ENCODE assay signal across 20 cellular contexts in the genomic region with DNA sequence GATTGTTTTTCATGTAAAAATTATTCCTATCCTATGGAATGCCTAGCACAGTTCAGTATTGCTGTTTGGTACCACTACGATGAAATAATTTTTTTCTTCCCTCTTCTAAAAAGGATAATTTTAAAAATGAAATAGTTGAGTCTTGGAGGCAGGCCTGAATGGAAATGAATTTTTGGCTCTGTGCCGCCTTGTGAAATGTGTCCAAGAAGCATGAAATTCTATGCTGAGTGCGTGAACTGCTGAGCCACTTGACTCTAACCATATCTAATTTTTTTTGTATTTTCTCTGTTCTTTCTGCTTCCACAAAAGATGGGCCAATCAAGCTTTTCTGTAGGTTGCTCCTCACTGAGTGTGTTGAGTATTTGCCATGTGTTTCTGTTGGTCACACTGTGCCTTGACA.
"Had no signal": no experiment of that assay in that cellular context is flagged by ENCODE, and none has a peak within 500 bp of the region (broad histone marks: within the 10 kb centered on the region; RNA-seq: fewer than 3 reads in every experiment).

No MANE protein-coding gene starts in this region.

- H3K27me3 Mint-ChIP-seq: naive B cell had no signal

- H3K36me3 ChIP-seq: uterus had no signal

- DNase-seq: dermis blood vessel endothelial cell; effector CD4-positive, alpha-beta T cell; endodermal cell; erythroblast; foreskin melanocyte; head of caudate nucleus; hippocampal formation; left colon; left ventricle myocardium superior; mesendoderm; naive B cell; stimulated activated CD4-positive, alpha-beta T cell treated with anti-CD3 and anti-CD28 coated beads, Interleukin-2, amount 100 ng/mL, for 48 hours; stimulated activated naive CD4-positive, alpha-beta T cell treated with Interleukin-2 at 50 U/mL for 16 hours; tibial artery; upper lobe of left lung had no signal

- H3K36me3 Mint-ChIP-seq: naive B cell had no signal

- H3K9me3 ChIP-seq: right atrium auricular region, suprapubic skin, tibial artery, upper lobe of left lung, uterus had no signal

- H3K27me3 ChIP-seq: right atrium auricular region, suprapubic skin, tibial artery, upper lobe of left lung, uterus had no signal

- H3K4me2 ChIP-seq: smooth muscle cell had no signal

- H3K4me3 Mint-ChIP-seq: endodermal cell, naive B cell had no signal

- H3K4me1 Mint-ChIP-seq: naive B cell had no signal

- H3K27ac ChIP-seq: right atrium auricular region, suprapubic skin, tibial artery, upper lobe of left lung, uterus had no signal

- H3K27ac Mint-ChIP-seq: endodermal cell had no signal

- H3K9me3 Mint-ChIP-seq: endodermal cell, naive B cell had no signal

- H3K4me1 ChIP-seq: right atrium auricular region, suprapubic skin, upper lobe of left lung, uterus had no signal

- H3K4me3 ChIP-seq: lung, right atrium auricular region, smooth muscle cell, suprapubic skin, tibial artery, upper lobe of left lung, uterus had no signal
